In the genomic region with DNA sequence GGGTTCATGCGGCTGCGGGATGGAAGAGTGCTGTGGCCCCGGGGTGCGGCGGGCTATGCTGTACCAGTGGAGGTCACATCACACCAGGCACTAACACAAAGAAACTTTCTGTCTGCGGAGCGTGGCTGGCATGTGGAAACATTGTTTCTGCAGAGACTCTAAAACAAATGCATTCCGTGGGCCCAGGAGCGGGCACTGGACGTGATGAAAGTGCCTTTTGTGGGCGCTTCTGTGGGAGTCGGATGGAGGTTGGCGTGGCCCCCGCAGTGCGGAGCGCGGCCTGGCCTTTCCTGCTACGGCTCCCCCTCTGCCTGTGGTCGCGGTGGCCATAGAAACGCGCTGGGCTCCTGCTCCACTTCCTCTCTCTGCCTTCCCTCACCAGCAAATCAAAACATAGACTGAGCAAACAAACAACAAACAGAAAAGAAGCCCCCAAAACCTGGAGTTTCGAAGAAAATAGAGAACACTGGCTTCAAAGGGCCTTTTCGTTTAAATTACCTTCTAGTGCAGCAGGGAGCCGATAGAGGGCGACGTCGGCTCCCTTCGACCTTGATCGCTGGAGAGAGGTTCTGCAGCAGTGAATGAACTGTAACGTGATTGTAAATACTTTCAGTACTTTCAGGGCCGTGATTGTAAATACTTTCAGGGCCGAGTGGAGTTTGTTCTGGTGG, we compare ENCODE assay signal across 8 cellular contexts. TPM values are rescaled to one million over a fixed set of nuclear protein-coding genes. Genes with fewer than 3 reads are reported as not detected.
A peak's percentile ranks its signal among the peaks of the same experiment; 100 is the strongest.
DNase-seq lines count a peak whose midpoint lies in the region; ATAC-seq and TF ChIP-seq lines count a peak whose summit lies in the region.

No MANE protein-coding gene starts in this region.

- peak; percentile 57 to 72 for TF ChIP-seq CTCF in fibroblast of lung (conservative IDR thresholded peaks at IDR 0.05 in 1 of 2, IDR thresholded peaks at IDR 0.05 in 1 of 2; ENCODE audit: low read depth in 1 of 2, low read length in 2 of 2)

- H3K79me2 ChIP-seq in fibroblast of lung (ENCODE audit: control insufficient read depth, insufficient read depth, low read length), result no peaks in the 10 kb centered on the region

- no peak overlapping the region for H3K27ac ChIP-seq in fibroblast of lung (ENCODE audit: insufficient read depth, low read length)

- H3K9ac ChIP-seq in fibroblast of lung (ENCODE audit: insufficient read depth, low read length), result no peak overlapping the region

- no peaks in the 10 kb centered on the region for H3K4me1 ChIP-seq in fibroblast of lung (ENCODE audit: control insufficient read depth, extremely low read depth, insufficient read depth, low read length)

- no peaks in the 10 kb centered on the region for H3K27me3 ChIP-seq in fibroblast of lung (ENCODE audit: control insufficient read depth, insufficient read depth, low read length)

- H3K4me3 ChIP-seq in fibroblast of lung (replicated peaks in 1 of 4; ENCODE audit: control extremely low read depth in 1 of 4, insufficient read depth in 1 of 4, low read depth in 3 of 4, low read length in 4 of 4), result no peak overlapping the region

- H3K4me2 ChIP-seq in fibroblast of lung (ENCODE audit: extremely low read depth, insufficient read depth, low read length), result no peak overlapping the region

- peak; percentile 72 for ATAC-seq in HG02571 (IDR thresholded peaks at IDR 0.05; ENCODE audit: unreplicated experiment)

- no peaks in the 10 kb centered on the region for H3K36me3 ChIP-seq in fibroblast of lung (ENCODE audit: control insufficient read depth, insufficient read depth, low read length)

- DNase-seq in NCI-H2227 (lab: John Stamatoyannopoulos, UW; ENCODE audit: unreplicated experiment), result peak; percentile 34
- no peak for DNase-seq in NCI-H2227 treated with DMSO at 0.1 percent for 48 hours (lab: John Stamatoyannopoulos, UW)
- peak; percentile 22 for DNase-seq in NCI-H1048 (lab: John Stamatoyannopoulos, UW)
- DNase-seq in activated CD8-positive, alpha-beta memory T cell treated with anti-CD3 and anti-CD28 coated beads, Interleukin-2, amount 50 U/mL, for 48 hours, result peak; percentile 67
- peak; percentile 4 to 41 for DNase-seq in fibroblast of lung (ENCODE audit: low read depth in 2 of 2)
- DNase-seq in occipital lobe (lab: John Stamatoyannopoulos, UW), result peak; percentile 70
- DNase-seq in epidermal melanocyte (ENCODE audit: insufficient read length, low spot score), result no peak

- H2AFZ ChIP-seq in fibroblast of lung (ENCODE audit: low read length), result no peak overlapping the region

- no peaks in the 10 kb centered on the region for H4K20me1 ChIP-seq in fibroblast of lung (ENCODE audit: control insufficient read depth, extremely low read depth, insufficient read depth, low read length)

- no peaks in the 10 kb centered on the region for H3K9me3 ChIP-seq in fibroblast of lung (ENCODE audit: control insufficient read depth, insufficient read depth, low read depth, low read length)

RNA-seq across cellular contexts. Expression of gene KIF5C, which starts 51.4 kb away (rescaled TPM):
- total RNA-seq in fibroblast of lung, result 0.17 and 0.51 TPM in 2 replicates
- 0.09 and 0.17 TPM in 2 replicates for polyA plus RNA-seq in fibroblast of lung
- 0.07 and 0.31 TPM in 2 replicates for polyA plus RNA-seq in fibroblast of lung (2012)
- polyA minus RNA-seq in fibroblast of lung (ENCODE audit: low replicate concordance), result not detected in 2 replicates
- total RNA-seq in occipital lobe, result 379 TPM

Comparison
In these comparisons a context has a peak if more than half of its experiments do, and no peak if none do; other contexts are left out.
1. DNase-seq: peak in NCI-H2227 (single experiment), NCI-H1048 (single experiment), activated CD8-positive, alpha-beta memory T cell treated with anti-CD3 and anti-CD28 coated beads, Interleukin-2, amount 50 U/mL, for 48 hours (single experiment), fibroblast of lung (2 of 2) and occipital lobe (single experiment); none in NCI-H2227 treated with DMSO at 0.1 percent for 48 hours (single experiment) and epidermal melanocyte (single experiment).
2. RNA of gene KIF5C, which starts 51.4 kb away (total RNA-seq): 379 TPM in occipital lobe (single experiment); 0.17 to 0.51 TPM in fibroblast of lung; every median in the first group is over 100 times any median in the second.